Comparison of ENCODE assay signal across 1 cellular context in the genomic region with DNA sequence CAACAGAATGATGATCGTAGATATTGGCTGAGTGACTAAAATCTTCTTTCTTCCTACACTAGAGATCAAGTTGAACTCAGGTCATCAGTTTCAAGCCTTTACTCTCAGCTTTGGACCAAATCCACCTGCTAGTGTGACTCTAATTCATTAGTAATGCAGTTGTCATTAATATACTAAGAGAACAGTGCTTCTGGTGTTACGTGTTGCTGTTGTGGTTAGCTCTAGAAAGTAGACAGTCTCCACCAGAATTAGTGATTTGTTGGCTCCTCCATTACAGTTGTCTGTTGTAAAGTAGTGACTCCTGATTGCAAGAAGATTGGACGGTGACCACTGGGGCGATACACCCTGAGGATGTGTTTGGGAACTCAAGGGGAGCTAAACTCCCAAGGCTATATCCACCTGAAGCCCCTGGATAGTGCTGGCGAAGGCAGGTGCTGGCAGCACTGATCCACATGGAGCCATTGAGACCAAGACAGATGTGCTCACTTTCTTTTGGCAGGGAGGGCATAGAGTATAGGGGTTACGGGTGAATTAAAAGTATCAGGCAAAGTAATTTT.
TF ChIP-seq lines count a peak whose summit lies in the region.

No MANE protein-coding gene starts in this region.

TF ChIP-seq in GM12878, 131 proteins besides CTCF, POLR2A, EP300 and RAD21 (continued from another document):
- TF ChIP-seq, protein P1, sequence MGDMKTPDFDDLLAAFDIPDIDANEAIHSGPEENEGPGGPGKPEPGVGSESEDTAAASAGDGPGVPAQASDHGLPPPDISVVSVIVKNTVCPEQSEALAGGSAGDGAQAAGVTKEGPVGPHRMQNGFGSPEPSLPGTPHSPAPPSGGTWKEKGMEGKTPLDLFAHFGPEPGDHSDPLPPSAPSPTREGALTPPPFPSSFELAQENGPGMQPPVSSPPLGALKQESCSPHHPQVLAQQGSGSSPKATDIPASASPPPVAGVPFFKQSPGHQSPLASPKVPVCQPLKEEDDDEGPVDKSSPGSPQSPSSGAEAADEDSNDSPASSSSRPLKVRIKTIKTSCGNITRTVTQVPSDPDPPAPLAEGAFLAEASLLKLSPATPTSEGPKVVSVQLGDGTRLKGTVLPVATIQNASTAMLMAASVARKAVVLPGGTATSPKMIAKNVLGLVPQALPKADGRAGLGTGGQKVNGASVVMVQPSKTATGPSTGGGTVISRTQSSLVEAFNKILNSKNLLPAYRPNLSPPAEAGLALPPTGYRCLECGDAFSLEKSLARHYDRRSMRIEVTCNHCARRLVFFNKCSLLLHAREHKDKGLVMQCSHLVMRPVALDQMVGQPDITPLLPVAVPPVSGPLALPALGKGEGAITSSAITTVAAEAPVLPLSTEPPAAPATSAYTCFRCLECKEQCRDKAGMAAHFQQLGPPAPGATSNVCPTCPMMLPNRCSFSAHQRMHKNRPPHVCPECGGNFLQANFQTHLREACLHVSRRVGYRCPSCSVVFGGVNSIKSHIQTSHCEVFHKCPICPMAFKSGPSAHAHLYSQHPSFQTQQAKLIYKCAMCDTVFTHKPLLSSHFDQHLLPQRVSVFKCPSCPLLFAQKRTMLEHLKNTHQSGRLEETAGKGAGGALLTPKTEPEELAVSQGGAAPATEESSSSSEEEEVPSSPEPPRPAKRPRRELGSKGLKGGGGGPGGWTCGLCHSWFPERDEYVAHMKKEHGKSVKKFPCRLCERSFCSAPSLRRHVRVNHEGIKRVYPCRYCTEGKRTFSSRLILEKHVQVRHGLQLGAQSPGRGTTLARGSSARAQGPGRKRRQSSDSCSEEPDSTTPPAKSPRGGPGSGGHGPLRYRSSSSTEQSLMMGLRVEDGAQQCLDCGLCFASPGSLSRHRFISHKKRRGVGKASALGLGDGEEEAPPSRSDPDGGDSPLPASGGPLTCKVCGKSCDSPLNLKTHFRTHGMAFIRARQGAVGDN (IDR thresholded peaks at IDR 0.05): no peak
- TF ChIP-seq, protein P2, sequence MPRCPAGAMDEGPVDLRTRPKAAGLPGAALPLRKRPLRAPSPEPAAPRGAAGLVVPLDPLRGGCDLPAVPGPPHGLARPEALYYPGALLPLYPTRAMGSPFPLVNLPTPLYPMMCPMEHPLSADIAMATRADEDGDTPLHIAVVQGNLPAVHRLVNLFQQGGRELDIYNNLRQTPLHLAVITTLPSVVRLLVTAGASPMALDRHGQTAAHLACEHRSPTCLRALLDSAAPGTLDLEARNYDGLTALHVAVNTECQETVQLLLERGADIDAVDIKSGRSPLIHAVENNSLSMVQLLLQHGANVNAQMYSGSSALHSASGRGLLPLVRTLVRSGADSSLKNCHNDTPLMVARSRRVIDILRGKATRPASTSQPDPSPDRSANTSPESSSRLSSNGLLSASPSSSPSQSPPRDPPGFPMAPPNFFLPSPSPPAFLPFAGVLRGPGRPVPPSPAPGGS (IDR thresholded peaks at IDR 0.05; ENCODE audit: borderline replicate concordance, insufficient read depth, low read depth, low read length, poor library complexity, severe bottlenecking): no peak
- TF ChIP-seq BCL11A (IDR thresholded peaks at IDR 0.05; ENCODE audit: low read depth, low read length) (no peak), CREM (IDR thresholded peaks at IDR 0.05; ENCODE audit: low read depth) (0 out of 2 replicates have a peak, but pooled peaks have one; percentile 21)
- TF ChIP-seq, protein P3, sequence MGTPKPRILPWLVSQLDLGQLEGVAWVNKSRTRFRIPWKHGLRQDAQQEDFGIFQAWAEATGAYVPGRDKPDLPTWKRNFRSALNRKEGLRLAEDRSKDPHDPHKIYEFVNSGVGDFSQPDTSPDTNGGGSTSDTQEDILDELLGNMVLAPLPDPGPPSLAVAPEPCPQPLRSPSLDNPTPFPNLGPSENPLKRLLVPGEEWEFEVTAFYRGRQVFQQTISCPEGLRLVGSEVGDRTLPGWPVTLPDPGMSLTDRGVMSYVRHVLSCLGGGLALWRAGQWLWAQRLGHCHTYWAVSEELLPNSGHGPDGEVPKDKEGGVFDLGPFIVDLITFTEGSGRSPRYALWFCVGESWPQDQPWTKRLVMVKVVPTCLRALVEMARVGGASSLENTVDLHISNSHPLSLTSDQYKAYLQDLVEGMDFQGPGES (IDR thresholded peaks at IDR 0.05): no peak
